ENCODE assay signal across 25 cellular contexts in the genomic region with DNA sequence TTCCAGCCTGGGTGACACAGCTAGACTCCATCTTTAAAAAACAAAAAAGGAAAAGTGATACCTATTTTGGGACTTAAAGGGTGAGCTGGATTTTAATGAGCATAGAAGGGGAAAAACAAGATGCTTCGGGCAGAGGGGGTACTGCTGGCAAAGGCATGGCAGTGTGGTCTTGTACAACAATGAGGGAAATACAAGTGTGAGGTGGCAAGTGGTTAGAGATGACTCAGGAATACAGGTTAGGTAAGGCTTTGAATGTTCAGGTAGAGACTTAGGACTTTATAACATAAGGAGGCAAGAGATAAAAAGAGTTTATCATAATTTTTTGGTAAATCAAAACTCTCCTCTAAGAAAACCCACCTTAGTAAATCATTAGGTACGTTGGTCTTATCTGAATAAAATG.
"Had no signal": no experiment of that assay in that cellular context is flagged by ENCODE, and none has a peak within 500 bp of the region (broad histone marks: within the 10 kb centered on the region; RNA-seq: fewer than 3 reads in every experiment).

No MANE protein-coding gene starts in this region.

- H3K79me2 ChIP-seq: parathyroid adenoma had no signal

- H3K36me3 ChIP-seq: esophagus squamous epithelium, neural progenitor cell, spleen, tibial nerve, upper lobe of right lung, vagina had no signal

- H3K4me1 Mint-ChIP-seq: naive thymus-derived CD8-positive, alpha-beta T cell; stimulated activated memory B cell treated with anti-CD40 and anti-IgM and Interleukin-4, amounts not matched to agents 10 μg/mL and 1 μg/mL and 100 μg/mL, for 72 hours had no signal

- H3K27me3 Mint-ChIP-seq: stimulated activated memory B cell treated with anti-CD40 and anti-IgM and Interleukin-4, amounts not matched to agents 10 μg/mL and 1 μg/mL and 100 μg/mL, for 72 hours; stimulated activated naive CD8-positive, alpha-beta T cell treated with anti-CD3 and anti-CD28 coated beads, Interleukin-15, Interleukin-2, amounts not matched to agents 100 ng/mL and 50 ng/mL, for 24 hours had no signal

- H3K9ac ChIP-seq: neural progenitor cell, parathyroid adenoma had no signal

- H3K4me3 Mint-ChIP-seq: naive thymus-derived CD8-positive, alpha-beta T cell; neural progenitor cell; stimulated activated memory B cell treated with anti-CD40 and anti-IgM and Interleukin-4, amounts not matched to agents 10 μg/mL and 1 μg/mL and 100 μg/mL, for 72 hours; stimulated activated naive CD8-positive, alpha-beta T cell treated with anti-CD3 and anti-CD28 coated beads, Interleukin-15, Interleukin-2, amounts not matched to agents 100 ng/mL and 50 ng/mL, for 24 hours had no signal

- DNase-seq: cortex of kidney; dorsolateral prefrontal cortex; effector CD8-positive, alpha-beta T cell; esophagus squamous epithelium; foreskin fibroblast; head of caudate nucleus; hippocampal formation; mucosa of descending colon; naive thymus-derived CD8-positive, alpha-beta T cell; occipital lobe; psoas muscle; retina; spleen; stimulated activated CD4-positive, alpha-beta T cell treated with anti-CD3 and anti-CD28 coated beads, Interleukin-15, amount 100 ng/mL, for 24 hours; stimulated activated CD4-positive, alpha-beta T cell treated with anti-CD3 and anti-CD28 coated beads, Interleukin-1b, Interleukin-23, amount 100 ng/mL, for 48 hours; stimulated activated CD4-positive, alpha-beta T cell treated with anti-CD3 and anti-CD28 coated beads, Interleukin-4, amount 100 ng/mL, for 24 hours; testis; upper lobe of right lung had no signal

- H3K4me3 ChIP-seq: dorsolateral prefrontal cortex, esophagus squamous epithelium, mucosa of descending colon, neural progenitor cell, psoas muscle, spleen, testis, tibial nerve, upper lobe of right lung, vagina had no signal

- H3K4me2 ChIP-seq: neural progenitor cell had no signal

- ATAC-seq: mucosa of descending colon; naive thymus-derived CD8-positive, alpha-beta T cell; psoas muscle; sciatic nerve; stimulated activated memory B cell treated with anti-CD40 and anti-IgM and Interleukin-4, amounts not matched to agents 10 μg/mL and 1 μg/mL and 100 μg/mL, for 72 hours; upper lobe of right lung had no signal

- H3K9me3 ChIP-seq: esophagus squamous epithelium, mucosa of descending colon, psoas muscle, spleen, testis, tibial nerve, upper lobe of right lung, vagina had no signal

- H3K27ac ChIP-seq: dorsolateral prefrontal cortex, esophagus squamous epithelium, neural progenitor cell, parathyroid adenoma, psoas muscle, spleen, testis, tibial nerve, upper lobe of right lung, vagina had no signal

- H2AFZ ChIP-seq: neural progenitor cell, parathyroid adenoma had no signal

- H3K27ac Mint-ChIP-seq: naive thymus-derived CD8-positive, alpha-beta T cell; neural progenitor cell; stimulated activated memory B cell treated with anti-CD40 and anti-IgM and Interleukin-4, amounts not matched to agents 10 μg/mL and 1 μg/mL and 100 μg/mL, for 72 hours; stimulated activated naive CD8-positive, alpha-beta T cell treated with anti-CD3 and anti-CD28 coated beads, Interleukin-15, Interleukin-2, amounts not matched to agents 100 ng/mL and 50 ng/mL, for 24 hours had no signal

- H3K27me3 ChIP-seq: esophagus squamous epithelium, neural progenitor cell, spleen, testis, tibial nerve, upper lobe of right lung, vagina had no signal

- H3K36me3 Mint-ChIP-seq: naive thymus-derived CD8-positive, alpha-beta T cell; stimulated activated memory B cell treated with anti-CD40 and anti-IgM and Interleukin-4, amounts not matched to agents 10 μg/mL and 1 μg/mL and 100 μg/mL, for 72 hours had no signal

- H3K9me3 Mint-ChIP-seq: neural progenitor cell had no signal

- H3K4me1 ChIP-seq: parathyroid adenoma, psoas muscle, spleen, testis, upper lobe of right lung had no signal
